Comparison of ENCODE assay signal across 1 cellular context in the genomic region with DNA sequence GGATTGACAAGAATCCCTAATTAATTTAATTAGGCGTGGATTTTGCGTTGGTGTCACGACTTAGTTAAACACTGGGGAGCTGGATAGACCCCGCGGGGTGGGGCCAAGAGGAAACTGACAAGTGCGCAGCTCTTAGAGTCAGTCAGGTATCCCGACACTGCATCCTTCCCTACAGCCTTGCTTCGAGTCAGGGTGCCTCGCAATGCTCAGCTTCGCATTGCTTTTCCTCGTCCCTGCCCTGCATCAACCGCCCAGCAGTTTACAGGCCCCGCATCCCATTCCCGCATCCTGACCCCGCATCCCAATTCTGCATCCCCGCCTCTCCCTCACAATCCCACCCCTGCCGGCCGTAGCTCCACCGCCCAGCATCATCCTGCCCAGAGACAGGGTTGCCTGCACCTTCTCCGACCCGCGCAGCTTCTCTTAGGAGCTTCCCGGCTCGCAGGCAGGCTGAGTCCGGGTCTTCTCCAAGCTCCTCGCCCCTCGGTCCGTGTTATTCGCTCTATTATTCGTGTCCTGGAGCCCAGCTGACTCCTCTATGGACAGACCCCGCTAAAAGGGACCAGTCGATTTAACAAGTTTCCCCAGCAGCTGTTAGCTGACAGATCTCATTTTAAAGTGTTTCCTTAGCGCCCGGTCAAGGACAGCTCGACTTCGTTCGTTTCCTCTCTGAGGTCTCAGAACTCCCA.
TF ChIP-seq lines count a peak whose summit lies in the region.

No MANE protein-coding gene starts in this region.

TF ChIP-seq in K562, 482 proteins besides CTCF, POLR2A, EP300 and RAD21:
- TF ChIP-seq ZBTB11 (CRISPR knock-in tag; IDR thresholded peaks at IDR 0.05) (no peak), RBFOX2 (IDR thresholded peaks at IDR 0.05; ENCODE audit: low read depth, low read length) (0 out of 2 replicates have a peak, but pooled peaks have one; percentile 26), CBX8 (IDR thresholded peaks at IDR 0.05; ENCODE audit: borderline replicate concordance, extremely low read depth, low read depth, low read length, poor library complexity, severe bottlenecking) (no peak), ESRRB (CRISPR knock-in tag; IDR thresholded peaks at IDR 0.05; ENCODE audit: borderline replicate concordance) (no peak), POLR2G (IDR thresholded peaks at IDR 0.05; ENCODE audit: low read depth, low read length) (0 out of 2 replicates have a peak, but pooled peaks have one; percentile 22), ZBTB33 (CRISPR knock-in tag; IDR thresholded peaks at IDR 0.05) (peak; percentile 80), MLLT1 (IDR thresholded peaks at IDR 0.05) (0 out of 4 replicates have a peak, but pooled peaks of 1 of the 2 experiments have one; percentile 23)
